In the genomic region with DNA sequence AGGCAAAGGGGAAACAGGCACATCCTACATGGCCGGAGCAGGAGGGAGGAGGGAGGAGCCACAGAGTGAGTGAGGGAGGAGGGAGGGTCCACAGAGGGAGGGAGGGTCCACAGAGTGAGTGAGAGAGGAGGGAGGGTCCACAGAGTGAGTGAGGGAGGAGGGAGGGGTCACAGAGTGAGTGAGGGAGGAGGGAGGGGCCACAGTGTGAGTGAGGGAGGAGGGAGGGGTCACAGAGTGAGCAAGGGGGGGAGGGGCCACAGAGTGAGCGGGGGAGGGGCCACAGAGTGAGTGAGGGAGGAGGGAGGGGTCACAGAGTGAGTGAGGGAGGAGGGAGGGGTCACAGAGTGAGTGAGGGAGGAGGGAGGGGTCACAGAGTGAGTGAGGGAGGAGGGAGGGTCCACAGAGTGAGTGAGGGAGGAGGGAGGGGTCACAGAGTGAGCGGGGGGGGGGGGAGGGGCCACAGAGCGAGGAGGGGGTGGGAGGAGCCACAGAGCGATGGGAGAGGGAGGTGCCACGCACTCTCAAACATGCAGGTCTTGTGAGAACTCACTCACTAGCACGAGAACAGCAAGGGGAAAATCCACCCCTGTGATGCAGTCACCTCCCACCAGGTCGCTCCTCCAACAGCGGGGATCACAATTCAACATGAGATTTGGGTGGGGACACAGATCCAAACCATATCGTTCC, we compare ENCODE assay signal across 8 cellular contexts. TPM values are rescaled to one million over a fixed set of nuclear protein-coding genes. Genes with fewer than 3 reads are reported as not detected.
"Had no signal": no experiment of that assay in that cellular context is flagged by ENCODE, and none has a peak within 500 bp of the region (broad histone marks: within the 10 kb centered on the region; RNA-seq: fewer than 3 reads in every experiment).

No MANE protein-coding gene starts in this region.

RNA-seq across cellular contexts. Expression of a gene that starts 24.3 kb away (rescaled TPM):
- total RNA-seq: activated CD4-positive, alpha-beta T cell treated with anti-CD3 and anti-CD28 coated beads, Interleukin-2, amount 10 ng/mL, durations not matched to agents 7 days and 5 days; activated naive CD8-positive, alpha-beta T cell treated with anti-CD3 and anti-CD28 coated beads, Interleukin-2, amount 10 ng/mL, durations not matched to agents 7 days and 5 days; ascending aorta; breast epithelium; MCF 10A had no signal

RNA-seq across cellular contexts. Expression of a gene that starts 53.1 kb away (rescaled TPM):
- total RNA-seq: ascending aorta, breast epithelium, cardiac septum, MCF 10A, NCI-H460, SJSA1 had no signal
